In genomic region chr2:112841399-112842044, GRCh38 we compare ENCODE assay signal across 1 cellular context.
TF ChIP-seq lines count a peak whose summit lies in the region.

No MANE protein-coding gene starts in this region.

TF ChIP-seq in HepG2, 621 proteins besides CTCF, POLR2A, EP300 and RAD21:
- TF ChIP-seq RARA (CRISPR knock-in tag; IDR thresholded peaks at IDR 0.05), result no peak
- TF ChIP-seq ZNF33B (CRISPR knock-in tag; IDR thresholded peaks at IDR 0.05), result no peak
- TF ChIP-seq CEBPB (IDR thresholded peaks at IDR 0.05; ENCODE audit: borderline replicate concordance, low read depth, low read length), result peak; percentile 60
